Comparison of ENCODE assay signal across 15 cellular contexts in genomic region chr4:68272860-68273259, GRCh38.
DNase-seq lines count a peak whose midpoint lies in the region; ATAC-seq, FAIRE-seq and TF ChIP-seq lines count a peak whose summit lies in the region.
"Had no signal": no experiment of that assay in that cellular context is flagged by ENCODE, and none has a peak within 500 bp of the region (broad histone marks: within the 10 kb centered on the region; RNA-seq: fewer than 3 reads in every experiment).

No MANE protein-coding gene starts in this region.

- peak; percentile 18 for DNase-seq in astrocyte of the spinal cord (ENCODE audit: low read depth, low spot score)
- no peak for DNase-seq in D721Med (ENCODE audit: insufficient read length, low spot score)
- no peak for DNase-seq in activated naive CD4-positive, alpha-beta T cell treated with anti-CD3 and anti-CD28 coated beads, Interleukin-2, amount 10 ng/mL, durations not matched to agents 7 days and 5 days
- no peak for DNase-seq in RKO (ENCODE audit: low spot score)
- no peak for DNase-seq in DMS114 treated with DMSO at 0.1 percent for 48 hours (lab: John Stamatoyannopoulos, UW; ENCODE audit: unreplicated experiment)
- DNase-seq: aorta; naive B cell; RPMI8226; stimulated activated CD4-positive, alpha-beta T cell treated with anti-CD3 and anti-CD28 coated beads, Interleukin-12 subunit alpha, Interleukin-12 subunit beta, amount 100 ng/mL, for 4 hours had no signal

- H3K4me3 Mint-ChIP-seq in nephron = peak overlapping the region in 2 of 3 experiments; percentile 19 to 24
- no peak overlapping the region for H3K4me3 Mint-ChIP-seq in activated naive CD4-positive, alpha-beta T cell treated with anti-CD3 and anti-CD28 coated beads, Interleukin-2, amount 10 ng/mL, durations not matched to agents 7 days and 5 days
- H3K4me3 Mint-ChIP-seq: CD14-positive monocyte had no signal

- CTCF ChIA-PET in activated naive CD4-positive, alpha-beta T cell treated with anti-CD3 and anti-CD28 coated beads, Interleukin-2, amount 10 ng/mL, durations not matched to agents 7 days and 5 days (lab: Charles Lee) = interaction anchor here (0.8 to 3.4 kb wide), 3 partner anchors 15 to 103 kb away, joined by 3 to 46 read pairs (median 7); no protein-coding TSS in a partner anchor

- peaks cover 8% of the 10 kb centered on the region for H3K4me1 Mint-ChIP-seq in nephron
- peaks cover 2% of the 10 kb centered on the region for H3K4me1 Mint-ChIP-seq in activated naive CD4-positive, alpha-beta T cell treated with anti-CD3 and anti-CD28 coated beads, Interleukin-2, amount 10 ng/mL, durations not matched to agents 7 days and 5 days

- peak; percentile 52 for ATAC-seq in GM18907 (IDR thresholded peaks at IDR 0.05; ENCODE audit: unreplicated experiment)
- peak; percentile 45 for ATAC-seq in HG02884 (IDR thresholded peaks at IDR 0.05; ENCODE audit: unreplicated experiment)

- in situ Hi-C loops in astrocyte of the spinal cord (cut with HindIII; ENCODE audit: low sequenced_read_pairs) = no loop called here

- H3K4me3 ChIP-seq in astrocyte of the spinal cord (ENCODE audit: low read depth, low read length) = no peak overlapping the region

- H3K9me3 Mint-ChIP-seq in nephron = no peaks in the 10 kb centered on the region
- H3K9me3 Mint-ChIP-seq in activated naive CD4-positive, alpha-beta T cell treated with anti-CD3 and anti-CD28 coated beads, Interleukin-2, amount 10 ng/mL, durations not matched to agents 7 days and 5 days = no peaks in the 10 kb centered on the region

- FAIRE-seq in D721Med (lab: Jason Lieb, UNC) = no peak
- FAIRE-seq: endometrium, islet of Langerhans had no signal

- peak overlapping the region; percentile 61 to 77 (median 74) for H3K27ac Mint-ChIP-seq in nephron
- H3K27ac Mint-ChIP-seq in activated naive CD4-positive, alpha-beta T cell treated with anti-CD3 and anti-CD28 coated beads, Interleukin-2, amount 10 ng/mL, durations not matched to agents 7 days and 5 days = no peak overlapping the region

- H3K27me3 Mint-ChIP-seq in nephron (ENCODE audit: low read depth) = no peaks in the 10 kb centered on the region
- H3K27me3 Mint-ChIP-seq in activated naive CD4-positive, alpha-beta T cell treated with anti-CD3 and anti-CD28 coated beads, Interleukin-2, amount 10 ng/mL, durations not matched to agents 7 days and 5 days = peaks cover 11% of the 10 kb centered on the region

- H3K36me3 Mint-ChIP-seq in nephron (ENCODE audit: low read depth) = no peaks in the 10 kb centered on the region
- no peaks in the 10 kb centered on the region for H3K36me3 Mint-ChIP-seq in activated naive CD4-positive, alpha-beta T cell treated with anti-CD3 and anti-CD28 coated beads, Interleukin-2, amount 10 ng/mL, durations not matched to agents 7 days and 5 days
- H3K36me3 Mint-ChIP-seq: CD14-positive monocyte, naive B cell had no signal

- TF ChIP-seq CTCF in astrocyte of the spinal cord (IDR thresholded peaks at IDR 0.05; ENCODE audit: low read depth, low read length) (no peak), nephron (IDR thresholded peaks at IDR 0.05; ENCODE audit: unreplicated experiment in 3 of 3) (no peak), D721Med (IDR thresholded peaks at IDR 0.05; ENCODE audit: insufficient read depth, missing control alignments) (no peak)
